21 cellular contexts compared by ENCODE assay signal in genomic region chr3:21462151-21462550, GRCh38.
"Had no signal": no experiment of that assay in that cellular context is flagged by ENCODE, and none has a peak within 500 bp of the region (broad histone marks: within the 10 kb centered on the region; RNA-seq: fewer than 3 reads in every experiment).

No MANE protein-coding gene starts in this region.

- H3K9me3 ChIP-seq: gastrocnemius medialis, lower lobe of right lung, ovary, psoas muscle, sigmoid colon, testis had no signal

- H3K27me3 Mint-ChIP-seq: naive thymus-derived CD8-positive, alpha-beta T cell; stimulated activated memory B cell treated with anti-CD40 and anti-IgM and Interleukin-4, amounts not matched to agents 10 μg/mL and 1 μg/mL and 100 μg/mL, for 72 hours; type B pancreatic cell had no signal

- H3K36me3 ChIP-seq: gastrocnemius medialis, lower lobe of right lung, ovary, sigmoid colon, spleen, tibial artery had no signal

- H3K4me1 ChIP-seq: gastrocnemius medialis, lower lobe of right lung, psoas muscle, spleen, testis had no signal

- H3K4me1 Mint-ChIP-seq: naive thymus-derived CD8-positive, alpha-beta T cell; stimulated activated memory B cell treated with anti-CD40 and anti-IgM and Interleukin-4, amounts not matched to agents 10 μg/mL and 1 μg/mL and 100 μg/mL, for 72 hours had no signal

- H3K27ac Mint-ChIP-seq: naive thymus-derived CD8-positive, alpha-beta T cell; stimulated activated memory B cell treated with anti-CD40 and anti-IgM and Interleukin-4, amounts not matched to agents 10 μg/mL and 1 μg/mL and 100 μg/mL, for 72 hours; type B pancreatic cell had no signal

- H3K27ac ChIP-seq: gastrocnemius medialis, lower lobe of right lung, ovary, psoas muscle, sigmoid colon, skin epidermis, spleen, testis, tibial artery had no signal

- DNase-seq: cortex of kidney; gastrocnemius medialis; head of caudate nucleus; left ventricle myocardium superior; lower lobe of right lung; naive thymus-derived CD8-positive, alpha-beta T cell; occipital lobe; ovary; posterior cingulate gyrus; psoas muscle; right cardiac atrium; sigmoid colon; spleen; stimulated activated CD4-positive, alpha-beta T cell treated with anti-CD3 and anti-CD28 coated beads, Interleukin-4, amount 100 ng/mL, for 4 hours; stimulated activated naive CD8-positive, alpha-beta T cell treated with anti-CD3 and anti-CD28 coated beads, Interleukin-15, Interleukin-2, amounts not matched to agents 100 U/mL and 50 U/mL, for 24 hours; substantia nigra; testis; tibial artery had no signal

- H3K36me3 Mint-ChIP-seq: naive thymus-derived CD8-positive, alpha-beta T cell; stimulated activated memory B cell treated with anti-CD40 and anti-IgM and Interleukin-4, amounts not matched to agents 10 μg/mL and 1 μg/mL and 100 μg/mL, for 72 hours; type B pancreatic cell had no signal

- H3K27me3 ChIP-seq: gastrocnemius medialis, ovary, sigmoid colon, spleen, testis, tibial artery had no signal

- H3K4me3 ChIP-seq: gastrocnemius medialis, lower lobe of right lung, ovary, psoas muscle, sigmoid colon, skin epidermis, spleen, testis, tibial artery had no signal

- H3K9me3 Mint-ChIP-seq: type B pancreatic cell had no signal

- H3K4me3 Mint-ChIP-seq: naive thymus-derived CD8-positive, alpha-beta T cell; stimulated activated memory B cell treated with anti-CD40 and anti-IgM and Interleukin-4, amounts not matched to agents 10 μg/mL and 1 μg/mL and 100 μg/mL, for 72 hours; type B pancreatic cell had no signal
